ENCODE assay signal across 1 cellular context in the genomic region with DNA sequence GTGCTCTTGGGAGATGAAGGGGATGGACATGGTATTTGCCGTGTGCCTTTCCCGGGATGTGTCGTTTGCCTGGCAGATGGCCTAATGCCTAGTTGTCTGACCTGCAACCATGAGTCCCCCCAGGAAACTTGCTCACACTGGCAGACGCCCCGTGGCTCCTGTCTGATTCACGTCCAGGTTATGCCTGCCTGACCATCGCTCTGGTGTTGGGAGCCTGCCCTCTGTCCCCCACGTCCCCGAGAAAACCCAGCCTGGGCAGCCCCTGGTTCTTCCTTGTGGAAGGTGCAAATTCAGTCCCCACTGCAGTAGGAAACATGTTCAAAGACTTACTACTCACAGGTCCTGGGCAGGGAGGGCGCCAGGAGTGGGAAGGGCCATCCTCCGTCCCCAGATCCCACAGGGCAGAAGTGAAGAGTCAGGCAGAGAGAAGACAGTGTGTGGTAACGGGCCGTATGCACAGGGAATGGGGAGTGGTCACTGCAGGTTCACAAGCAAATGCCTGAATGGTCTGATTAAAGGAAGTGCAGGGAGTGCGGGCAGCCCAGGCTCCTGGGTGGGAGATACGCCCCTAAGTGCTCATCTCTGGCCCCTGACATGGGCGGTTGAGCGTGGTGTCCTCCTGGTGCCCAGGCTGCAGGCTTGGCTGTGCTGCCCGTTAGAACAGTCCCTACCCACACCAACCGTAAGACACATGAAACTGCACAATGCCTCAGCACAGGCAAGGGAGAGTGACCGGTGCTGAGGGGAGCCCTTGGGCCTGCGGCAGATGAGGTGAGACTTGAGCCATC.
TF ChIP-seq lines count a peak whose summit lies in the region.

No MANE protein-coding gene starts in this region.

TF ChIP-seq in K562, 482 proteins besides CTCF, POLR2A, EP300 and RAD21:
- TF ChIP-seq, protein P1, sequence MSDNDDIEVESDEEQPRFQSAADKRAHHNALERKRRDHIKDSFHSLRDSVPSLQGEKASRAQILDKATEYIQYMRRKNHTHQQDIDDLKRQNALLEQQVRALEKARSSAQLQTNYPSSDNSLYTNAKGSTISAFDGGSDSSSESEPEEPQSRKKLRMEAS (CRISPR knock-in tag; IDR thresholded peaks at IDR 0.05) = peak; percentile 12; the same call in 1 of the 2 replicates
- TF ChIP-seq SPI1 (IDR thresholded peaks at IDR 0.05; ENCODE audit: borderline replicate concordance, low read depth, low read length) (peak; percentile 17; the same call in 1 of the 2 replicates), ATF2 (CRISPR knock-in tag; IDR thresholded peaks at IDR 0.05) (no peak), ZNF121 (CRISPR knock-in tag; conservative IDR thresholded peaks at IDR 0.05) (0 out of 2 replicates have a peak, but pooled peaks have one; percentile 10)
